In the genomic region with DNA sequence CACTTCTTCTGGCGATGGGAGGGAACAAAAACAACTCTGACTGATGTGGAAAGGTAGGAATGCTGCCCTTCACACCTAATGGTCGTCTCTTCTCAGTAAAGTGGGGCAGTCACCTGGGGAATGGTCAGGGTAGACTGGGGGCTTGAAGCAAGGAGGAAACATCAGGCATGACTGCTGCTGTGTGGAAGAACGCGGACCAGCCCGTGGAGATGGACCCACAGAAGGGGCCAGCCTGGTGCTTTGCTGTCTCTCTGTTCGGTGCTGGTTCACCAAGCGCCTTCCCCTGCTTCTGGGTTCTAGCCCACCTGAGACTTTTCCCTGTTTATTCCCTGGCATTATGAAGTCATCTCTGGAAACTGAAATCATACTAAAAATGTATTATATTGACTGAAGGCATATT, we compare ENCODE assay signal across 1 cellular context.
A peak's percentile ranks its signal among the peaks of the same experiment; 100 is the strongest.
TF ChIP-seq lines count a peak whose summit lies in the region.

No MANE protein-coding gene starts in this region.

TF ChIP-seq in GM12878, 131 proteins besides CTCF, POLR2A, EP300 and RAD21:
- TF ChIP-seq, protein P1, sequence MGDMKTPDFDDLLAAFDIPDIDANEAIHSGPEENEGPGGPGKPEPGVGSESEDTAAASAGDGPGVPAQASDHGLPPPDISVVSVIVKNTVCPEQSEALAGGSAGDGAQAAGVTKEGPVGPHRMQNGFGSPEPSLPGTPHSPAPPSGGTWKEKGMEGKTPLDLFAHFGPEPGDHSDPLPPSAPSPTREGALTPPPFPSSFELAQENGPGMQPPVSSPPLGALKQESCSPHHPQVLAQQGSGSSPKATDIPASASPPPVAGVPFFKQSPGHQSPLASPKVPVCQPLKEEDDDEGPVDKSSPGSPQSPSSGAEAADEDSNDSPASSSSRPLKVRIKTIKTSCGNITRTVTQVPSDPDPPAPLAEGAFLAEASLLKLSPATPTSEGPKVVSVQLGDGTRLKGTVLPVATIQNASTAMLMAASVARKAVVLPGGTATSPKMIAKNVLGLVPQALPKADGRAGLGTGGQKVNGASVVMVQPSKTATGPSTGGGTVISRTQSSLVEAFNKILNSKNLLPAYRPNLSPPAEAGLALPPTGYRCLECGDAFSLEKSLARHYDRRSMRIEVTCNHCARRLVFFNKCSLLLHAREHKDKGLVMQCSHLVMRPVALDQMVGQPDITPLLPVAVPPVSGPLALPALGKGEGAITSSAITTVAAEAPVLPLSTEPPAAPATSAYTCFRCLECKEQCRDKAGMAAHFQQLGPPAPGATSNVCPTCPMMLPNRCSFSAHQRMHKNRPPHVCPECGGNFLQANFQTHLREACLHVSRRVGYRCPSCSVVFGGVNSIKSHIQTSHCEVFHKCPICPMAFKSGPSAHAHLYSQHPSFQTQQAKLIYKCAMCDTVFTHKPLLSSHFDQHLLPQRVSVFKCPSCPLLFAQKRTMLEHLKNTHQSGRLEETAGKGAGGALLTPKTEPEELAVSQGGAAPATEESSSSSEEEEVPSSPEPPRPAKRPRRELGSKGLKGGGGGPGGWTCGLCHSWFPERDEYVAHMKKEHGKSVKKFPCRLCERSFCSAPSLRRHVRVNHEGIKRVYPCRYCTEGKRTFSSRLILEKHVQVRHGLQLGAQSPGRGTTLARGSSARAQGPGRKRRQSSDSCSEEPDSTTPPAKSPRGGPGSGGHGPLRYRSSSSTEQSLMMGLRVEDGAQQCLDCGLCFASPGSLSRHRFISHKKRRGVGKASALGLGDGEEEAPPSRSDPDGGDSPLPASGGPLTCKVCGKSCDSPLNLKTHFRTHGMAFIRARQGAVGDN (IDR thresholded peaks at IDR 0.05), result no peak
- TF ChIP-seq POLR2AphosphoS2 (IDR thresholded peaks at IDR 0.05; ENCODE audit: low read depth, low read length) (peak; percentile 69; the same call in 1 of the 2 replicates), POLR2AphosphoS5 (IDR thresholded peaks at IDR 0.05; ENCODE audit: low read length) (0 out of 2 replicates have a peak, but pooled peaks have one; percentile 37)
- TF ChIP-seq, protein P2, sequence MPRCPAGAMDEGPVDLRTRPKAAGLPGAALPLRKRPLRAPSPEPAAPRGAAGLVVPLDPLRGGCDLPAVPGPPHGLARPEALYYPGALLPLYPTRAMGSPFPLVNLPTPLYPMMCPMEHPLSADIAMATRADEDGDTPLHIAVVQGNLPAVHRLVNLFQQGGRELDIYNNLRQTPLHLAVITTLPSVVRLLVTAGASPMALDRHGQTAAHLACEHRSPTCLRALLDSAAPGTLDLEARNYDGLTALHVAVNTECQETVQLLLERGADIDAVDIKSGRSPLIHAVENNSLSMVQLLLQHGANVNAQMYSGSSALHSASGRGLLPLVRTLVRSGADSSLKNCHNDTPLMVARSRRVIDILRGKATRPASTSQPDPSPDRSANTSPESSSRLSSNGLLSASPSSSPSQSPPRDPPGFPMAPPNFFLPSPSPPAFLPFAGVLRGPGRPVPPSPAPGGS (IDR thresholded peaks at IDR 0.05; ENCODE audit: borderline replicate concordance, insufficient read depth, low read depth, low read length, poor library complexity, severe bottlenecking), result peak; percentile 9
